Comparison of ENCODE assay signal across 10 cellular contexts in the genomic region with DNA sequence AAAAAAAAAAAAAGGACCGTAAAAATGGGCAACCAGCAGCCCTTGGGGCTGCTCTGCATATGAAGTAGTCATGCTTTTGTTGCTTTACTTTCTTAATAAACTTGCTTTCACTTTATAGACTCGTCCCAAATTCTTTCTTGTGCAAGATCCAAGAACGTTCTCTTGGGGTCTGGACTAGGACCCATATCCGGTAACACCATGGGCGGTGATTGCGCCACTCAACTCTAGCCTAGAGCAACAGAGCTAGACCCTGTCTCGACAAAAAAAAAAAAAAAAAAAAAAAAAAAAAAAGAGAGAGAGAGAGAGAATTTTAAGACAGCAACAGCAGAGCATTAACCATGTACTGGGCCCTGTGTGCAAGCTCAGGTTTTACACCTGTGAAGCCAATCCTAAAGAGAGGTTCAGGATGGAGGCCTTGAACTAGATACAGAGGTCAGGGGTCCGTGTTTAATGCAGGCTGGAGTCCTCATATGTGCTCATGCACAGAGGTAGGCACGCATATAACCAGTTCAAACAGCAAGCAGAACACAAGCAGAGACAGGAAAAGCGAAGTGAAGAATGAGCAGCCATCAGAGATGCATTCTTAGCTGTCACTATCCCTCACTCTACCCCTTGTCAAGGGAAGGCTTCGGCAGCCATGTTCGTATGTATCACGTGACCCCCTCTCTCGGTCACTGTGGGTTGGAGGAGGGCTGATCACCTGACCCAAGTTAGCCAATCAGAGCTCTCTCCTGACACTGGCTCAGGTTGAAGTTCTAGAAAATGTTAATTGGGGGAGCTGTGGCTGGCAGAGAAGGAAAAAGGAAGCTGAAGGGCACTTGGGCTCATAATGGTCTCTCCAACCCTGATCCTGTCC. TPM values are rescaled to one million over a fixed set of nuclear protein-coding genes. Genes with fewer than 3 reads are reported as not detected.
A peak's percentile ranks its signal among the peaks of the same experiment; 100 is the strongest.
DNase-seq lines count a peak whose midpoint lies in the region; ATAC-seq and TF ChIP-seq lines count a peak whose summit lies in the region.
"Had no signal": no experiment of that assay in that cellular context is flagged by ENCODE, and none has a peak within 500 bp of the region (broad histone marks: within the 10 kb centered on the region; RNA-seq: fewer than 3 reads in every experiment).

No MANE protein-coding gene starts in this region.

- H3K36me3 ChIP-seq in ES-I3 (ENCODE audit: insufficient read depth, low read length) (no peaks in the 10 kb centered on the region), Peyer's patch (no peaks in the 10 kb centered on the region), esophagus muscularis mucosa (no peaks in the 10 kb centered on the region)
- H3K36me3 ChIP-seq: thoracic aorta had no signal

- H3K9me3 ChIP-seq in ES-I3 (ENCODE audit: control insufficient read depth, insufficient read depth, low read length) (no peaks in the 10 kb centered on the region), Peyer's patch (no peaks in the 10 kb centered on the region), esophagus muscularis mucosa (no peaks in the 10 kb centered on the region)
- H3K9me3 ChIP-seq: thoracic aorta had no signal

- H3K27me3 Mint-ChIP-seq in activated T-cell treated with anti-CD3 and anti-CD28 coated beads, Interleukin-2, amount 50 U/mL, for 4 hours (ENCODE audit: low read depth) = no peaks in the 10 kb centered on the region
- H3K27me3 Mint-ChIP-seq in mesothelial cell of epicardium (ENCODE audit: low read depth) = no peaks in the 10 kb centered on the region

- TF ChIP-seq CTCF in mesothelial cell of epicardium (IDR thresholded peaks at IDR 0.05; ENCODE audit: unreplicated experiment) (no peak), Peyer's patch (IDR thresholded peaks at IDR 0.05) (no peak), esophagus muscularis mucosa (IDR thresholded peaks at IDR 0.05) (no peak)

- H3K4me3 ChIP-seq in Peyer's patch = no peak overlapping the region
- H3K4me3 ChIP-seq in esophagus muscularis mucosa = no peak overlapping the region
- H3K4me3 ChIP-seq: thoracic aorta had no signal

- peak overlapping the region; percentile 33; the same call in 1 of the 2 replicates for H3K9ac ChIP-seq in ES-I3 (ENCODE audit: low read depth, low read length)

- no peak for TF ChIP-seq POLR2A in Peyer's patch (IDR thresholded peaks at IDR 0.05)
- TF ChIP-seq POLR2A in esophagus muscularis mucosa (IDR thresholded peaks at IDR 0.05; ENCODE audit: low read depth) = no peak

- DNase-seq in KBM-7 (peak; percentile 69), mesothelial cell of epicardium (ENCODE audit: low spot score in 2 of 2, unreplicated experiment in 2 of 2) (no peak), Peyer's patch (no peak), NCI-H187 treated with DMSO at 0.1 percent for 48 hours (lab: John Stamatoyannopoulos, UW) (no peak), esophagus muscularis mucosa (ENCODE audit: extremely low spot score) (no peak)
- DNase-seq in activated T-cell treated with anti-CD3 and anti-CD28 coated beads, Interleukin-2, amount 50 U/mL, for 4 hours = no peak

- no peak for TF ChIP-seq EP300 in esophagus muscularis mucosa (IDR thresholded peaks at IDR 0.05)

- H3K27ac Mint-ChIP-seq in mesothelial cell of epicardium = peak overlapping the region; percentile 53

- peaks cover 2% of the 10 kb centered on the region for H3K4me1 Mint-ChIP-seq in activated T-cell treated with anti-CD3 and anti-CD28 coated beads, Interleukin-2, amount 50 U/mL, for 4 hours (ENCODE audit: low read depth)
- H3K4me1 Mint-ChIP-seq in mesothelial cell of epicardium = peaks cover 6% of the 10 kb centered on the region

- no peaks in the 10 kb centered on the region for H3K9me3 Mint-ChIP-seq in activated T-cell treated with anti-CD3 and anti-CD28 coated beads, Interleukin-2, amount 50 U/mL, for 4 hours
- H3K9me3 Mint-ChIP-seq in mesothelial cell of epicardium = no peaks in the 10 kb centered on the region

- 84% methylated on average over 14 of the region's 14 CpGs for WGBS in esophagus muscularis mucosa

- no peaks in the 10 kb centered on the region for H3K36me3 Mint-ChIP-seq in activated T-cell treated with anti-CD3 and anti-CD28 coated beads, Interleukin-2, amount 50 U/mL, for 4 hours (ENCODE audit: insufficient read depth)
- H3K36me3 Mint-ChIP-seq in mesothelial cell of epicardium = no peaks in the 10 kb centered on the region

- no peak overlapping the region for H3K4me3 Mint-ChIP-seq in activated T-cell treated with anti-CD3 and anti-CD28 coated beads, Interleukin-2, amount 50 U/mL, for 4 hours
- H3K4me3 Mint-ChIP-seq in mesothelial cell of epicardium = no peak overlapping the region

- H3K27ac ChIP-seq in Peyer's patch (no peak overlapping the region), esophagus muscularis mucosa (replicated peaks in 1 of 4) (no peak overlapping the region)
- H3K27ac ChIP-seq: thoracic aorta had no signal

- peak; percentile 63 to 75 for ATAC-seq in activated T-cell treated with anti-CD3 and anti-CD28 coated beads, Interleukin-2, amount 50 U/mL, for 4 hours
- ATAC-seq in GM19395 (IDR thresholded peaks at IDR 0.05; ENCODE audit: unreplicated experiment) = no peak

- intact Hi-C loops in esophagus muscularis mucosa (cut with DNase I) = no loop called here

- peaks cover 16% of the 10 kb centered on the region; the same call in 1 of the 2 replicates for H3K4me1 ChIP-seq in ES-I3 (ENCODE audit: insufficient read depth, low read length)
- no peaks in the 10 kb centered on the region for H3K4me1 ChIP-seq in Peyer's patch
- H3K4me1 ChIP-seq in esophagus muscularis mucosa = no peaks in the 10 kb centered on the region

- in situ Hi-C loops in KBM-7 (cut with MboI; ENCODE audit: low pct_unique_long_range_greater_than_20kb, low sequenced_read_pairs) = no loop called here

- H3K27me3 ChIP-seq in Peyer's patch (no peaks in the 10 kb centered on the region), esophagus muscularis mucosa (no peaks in the 10 kb centered on the region)

RNA-seq across cellular contexts. Expression of gene SYT12, which starts 16.7 kb away (rescaled TPM):
- total RNA-seq in activated T-cell treated with anti-CD3 and anti-CD28 coated beads, Interleukin-2, amount 50 U/mL, for 4 hours = under 1 TPM in 2 of 3 donors, not detected in 1; 0.08 to 0.16 TPM
- total RNA-seq in mesothelial cell of epicardium = 0.24 to 0.40 TPM (median 0.34 TPM) in 3 replicates
- 1 to 10 TPM in 2 of 4 donors, not detected in 2; 1.1 to 3.9 TPM for total RNA-seq in Peyer's patch
- under 1 TPM in 1 of 4 donors, not detected in 3; 0.13 TPM for total RNA-seq in esophagus muscularis mucosa

RNA-seq across cellular contexts. Expression of gene C11orf86, which starts 31.2 kb away (rescaled TPM):
- not detected for total RNA-seq in activated T-cell treated with anti-CD3 and anti-CD28 coated beads, Interleukin-2, amount 50 U/mL, for 4 hours
- total RNA-seq in mesothelial cell of epicardium (not detected in 3 replicates), Peyer's patch (100 to 1,000 TPM in 2 of 4 donors, 10 to 100 TPM in 2; 81.7 to 439 (median 153) TPM), esophagus muscularis mucosa (not detected)
- total RNA-seq: mononuclear cell, thoracic aorta had no signal

RNA-seq across cellular contexts. Expression of gene PC, which starts 48.1 kb away (rescaled TPM):
- 10 to 100 TPM; 17.5 to 20.0 (median 18.4) TPM for total RNA-seq in activated T-cell treated with anti-CD3 and anti-CD28 coated beads, Interleukin-2, amount 50 U/mL, for 4 hours
- total RNA-seq in mesothelial cell of epicardium = 9.5 to 10.0 TPM (median 9.9 TPM) in 3 replicates
- total RNA-seq in Peyer's patch = 10 to 100 TPM; 15.7 to 88.9 (median 77.2) TPM
- 1 to 10 TPM; 2.1 to 5.5 (median 5.1) TPM for total RNA-seq in esophagus muscularis mucosa

RNA-seq across cellular contexts. Expression of gene RHOD, which starts 50.4 kb away (rescaled TPM):
- 1 to 10 TPM in 1 of 3 donors, under 1 TPM in 2; 0.35 to 1.1 (median 0.69) TPM for total RNA-seq in activated T-cell treated with anti-CD3 and anti-CD28 coated beads, Interleukin-2, amount 50 U/mL, for 4 hours
- total RNA-seq in mesothelial cell of epicardium = 19.1 to 20.7 TPM (median 19.5 TPM) in 3 replicates
- 10 to 100 TPM in 3 of 4 donors, 1 to 10 TPM in 1; 9.9 to 26.3 (median 21.2) TPM for total RNA-seq in Peyer's patch
- total RNA-seq in esophagus muscularis mucosa = 10 to 100 TPM; 14.4 to 34.7 (median 20.4) TPM

Comparison
In these comparisons a context has a peak if more than half of its experiments do, and no peak if none do; other contexts are left out.
1. RNA of gene C11orf86, which starts 31.2 kb away (total RNA-seq): 81.7 to 439 TPM in Peyer's patch; not detected in activated T-cell treated with anti-CD3 and anti-CD28 coated beads, Interleukin-2, amount 50 U/mL, for 4 hours, not detected in mesothelial cell of epicardium and not detected in esophagus muscularis mucosa; every median in the first group is over 10 times any median in the second.